Comparison of ENCODE assay signal across 1 cellular context in the genomic region with DNA sequence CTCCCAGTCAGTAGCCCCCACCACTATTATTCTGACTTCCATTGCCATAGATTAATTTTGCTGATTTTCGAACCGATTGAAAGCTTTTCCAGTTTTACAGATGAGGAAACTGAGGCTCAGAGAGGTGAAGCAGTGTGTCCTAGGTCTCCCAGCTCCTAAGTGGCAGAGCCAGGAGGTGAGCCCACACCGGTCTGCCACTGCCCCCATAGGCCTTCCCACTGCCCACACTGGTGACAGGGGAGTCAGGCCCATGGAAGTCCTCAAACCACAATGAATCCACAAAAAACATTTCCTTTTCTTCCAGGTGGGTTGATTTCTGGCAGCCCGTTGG.
TF ChIP-seq lines count a peak whose summit lies in the region.

No MANE protein-coding gene starts in this region.

TF ChIP-seq in HCT116, 20 proteins besides CTCF, POLR2A, EP300 and RAD21 (continued from another document):
- TF ChIP-seq, protein P1, sequence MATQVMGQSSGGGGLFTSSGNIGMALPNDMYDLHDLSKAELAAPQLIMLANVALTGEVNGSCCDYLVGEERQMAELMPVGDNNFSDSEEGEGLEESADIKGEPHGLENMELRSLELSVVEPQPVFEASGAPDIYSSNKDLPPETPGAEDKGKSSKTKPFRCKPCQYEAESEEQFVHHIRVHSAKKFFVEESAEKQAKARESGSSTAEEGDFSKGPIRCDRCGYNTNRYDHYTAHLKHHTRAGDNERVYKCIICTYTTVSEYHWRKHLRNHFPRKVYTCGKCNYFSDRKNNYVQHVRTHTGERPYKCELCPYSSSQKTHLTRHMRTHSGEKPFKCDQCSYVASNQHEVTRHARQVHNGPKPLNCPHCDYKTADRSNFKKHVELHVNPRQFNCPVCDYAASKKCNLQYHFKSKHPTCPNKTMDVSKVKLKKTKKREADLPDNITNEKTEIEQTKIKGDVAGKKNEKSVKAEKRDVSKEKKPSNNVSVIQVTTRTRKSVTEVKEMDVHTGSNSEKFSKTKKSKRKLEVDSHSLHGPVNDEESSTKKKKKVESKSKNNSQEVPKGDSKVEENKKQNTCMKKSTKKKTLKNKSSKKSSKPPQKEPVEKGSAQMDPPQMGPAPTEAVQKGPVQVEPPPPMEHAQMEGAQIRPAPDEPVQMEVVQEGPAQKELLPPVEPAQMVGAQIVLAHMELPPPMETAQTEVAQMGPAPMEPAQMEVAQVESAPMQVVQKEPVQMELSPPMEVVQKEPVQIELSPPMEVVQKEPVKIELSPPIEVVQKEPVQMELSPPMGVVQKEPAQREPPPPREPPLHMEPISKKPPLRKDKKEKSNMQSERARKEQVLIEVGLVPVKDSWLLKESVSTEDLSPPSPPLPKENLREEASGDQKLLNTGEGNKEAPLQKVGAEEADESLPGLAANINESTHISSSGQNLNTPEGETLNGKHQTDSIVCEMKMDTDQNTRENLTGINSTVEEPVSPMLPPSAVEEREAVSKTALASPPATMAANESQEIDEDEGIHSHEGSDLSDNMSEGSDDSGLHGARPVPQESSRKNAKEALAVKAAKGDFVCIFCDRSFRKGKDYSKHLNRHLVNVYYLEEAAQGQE (IDR thresholded peaks at IDR 0.05; ENCODE audit: low read depth) = no peak
